ENCODE assay signal across 9 cellular contexts in the genomic region with DNA sequence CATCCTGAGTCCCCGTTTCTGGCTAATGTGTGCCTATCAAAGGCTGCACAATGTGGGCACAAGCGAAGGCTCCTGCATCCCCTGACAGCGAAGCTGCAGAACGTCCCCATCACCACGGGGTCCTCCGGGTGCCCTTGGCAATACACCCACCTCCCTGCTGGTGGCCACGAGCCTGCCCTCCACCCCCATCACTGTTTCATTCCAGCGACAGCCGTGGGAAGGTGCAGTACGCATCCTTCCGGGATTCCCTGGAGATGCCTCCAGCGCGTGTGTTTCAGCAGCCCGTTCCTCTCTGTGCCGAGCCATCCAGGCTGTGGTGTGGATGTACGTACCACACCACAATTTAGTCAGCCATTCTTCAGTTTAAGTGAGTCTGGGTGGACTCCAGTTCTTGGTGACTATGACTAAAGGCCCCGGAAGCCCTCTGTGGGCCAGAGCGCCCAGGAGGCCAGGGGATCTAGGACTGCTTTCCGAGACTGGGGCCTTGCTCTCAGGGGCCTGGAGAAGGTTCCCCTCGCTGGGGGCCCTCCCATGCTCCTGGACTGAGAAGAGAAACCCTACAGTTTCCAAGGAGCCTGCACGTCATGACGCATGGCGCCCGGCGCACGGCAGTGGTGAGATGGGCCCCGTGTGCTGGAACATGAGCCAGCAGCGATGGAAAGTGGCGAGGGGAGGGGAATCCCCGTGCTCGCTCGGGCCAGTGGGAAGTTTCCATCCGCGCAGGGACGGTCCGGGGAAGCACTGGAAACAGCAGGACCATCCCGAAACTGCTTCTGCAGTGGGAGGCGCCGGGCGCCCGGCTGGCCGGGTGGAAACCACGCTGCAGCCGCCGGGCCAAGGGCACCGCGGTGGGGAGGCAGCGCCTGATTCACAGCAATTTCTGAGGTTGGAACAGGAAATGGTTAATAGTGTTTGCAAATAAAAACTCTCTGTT. TPM values are rescaled to one million over a fixed set of nuclear protein-coding genes. Genes with fewer than 3 reads are reported as not detected.
DNase-seq lines count a peak whose midpoint lies in the region; ATAC-seq and TF ChIP-seq lines count a peak whose summit lies in the region.
"Had no signal": no experiment of that assay in that cellular context is flagged by ENCODE, and none has a peak within 500 bp of the region (broad histone marks: within the 10 kb centered on the region; RNA-seq: fewer than 3 reads in every experiment).

No MANE protein-coding gene starts in this region.

- peaks cover 61% of the 10 kb centered on the region for H3K4me1 Mint-ChIP-seq in activated CD8-positive, alpha-beta memory T cell treated with anti-CD3 and anti-CD28 coated beads, Interleukin-2, amount 10 ng/mL, durations not matched to agents 7 days and 5 days
- H3K4me1 Mint-ChIP-seq in stimulated activated naive CD8-positive, alpha-beta T cell treated with anti-CD3 and anti-CD28 coated beads, Interleukin-15, amount 100 ng/mL, for 72 hours = peaks cover 91% of the 10 kb centered on the region

- peaks cover 4% of the 10 kb centered on the region for H3F3A ChIP-seq in SK-N-SH (replicated peaks; ENCODE audit: insufficient read depth)

- H3K36me3 ChIP-seq in SK-N-SH (replicated peaks in 1 of 2; ENCODE audit: control insufficient read depth in 1 of 2, insufficient read depth in 2 of 2, low read length in 1 of 2) (no peaks in the 10 kb centered on the region), H7 (replicated peaks; ENCODE audit: control insufficient read depth, insufficient read depth, low read length) (no peaks in the 10 kb centered on the region)

- no peak for ATAC-seq in SK-N-SH treated with all-trans-retinoic acid at 6 μM for 48 hours
- ATAC-seq in activated CD8-positive, alpha-beta memory T cell treated with anti-CD3 and anti-CD28 coated beads, Interleukin-2, amount 10 ng/mL, durations not matched to agents 7 days and 5 days = peak; percentile 54
- peak; percentile 53 for ATAC-seq in stimulated activated naive CD8-positive, alpha-beta T cell treated with anti-CD3 and anti-CD28 coated beads, Interleukin-15, amount 100 ng/mL, for 72 hours
- no peak for ATAC-seq in GM21381 (IDR thresholded peaks at IDR 0.05; ENCODE audit: unreplicated experiment)
- no peak for ATAC-seq in HG02981 (IDR thresholded peaks at IDR 0.05; ENCODE audit: unreplicated experiment)
- ATAC-seq: Panc1 had no signal

- H4K20me1 ChIP-seq in SK-N-SH (ENCODE audit: insufficient read depth) = no peaks in the 10 kb centered on the region

- no peaks in the 10 kb centered on the region for H3K9me3 ChIP-seq in SK-N-SH

- no peaks in the 10 kb centered on the region for H3K9me2 ChIP-seq in SK-N-SH

- H3K79me2 ChIP-seq in SK-N-SH (ENCODE audit: insufficient read depth) = no peaks in the 10 kb centered on the region

- no peak overlapping the region for H3K4me3 ChIP-seq in SK-N-SH (ENCODE audit: low read depth in 2 of 2, low read length in 1 of 2)
- H3K4me3 ChIP-seq in H7 (ENCODE audit: insufficient read depth, low read depth, low read length) = no peak overlapping the region

- CTCF ChIA-PET in SK-N-SH (lab: Yijun Ruan, JAX) = no interaction called here
- CTCF ChIA-PET in activated CD8-positive, alpha-beta memory T cell treated with anti-CD3 and anti-CD28 coated beads, Interleukin-2, amount 10 ng/mL, durations not matched to agents 7 days and 5 days (lab: Charles Lee) = no interaction called here

- H3K4me2 ChIP-seq in SK-N-SH = no peak overlapping the region

- H3K4me3 Mint-ChIP-seq in activated CD8-positive, alpha-beta memory T cell treated with anti-CD3 and anti-CD28 coated beads, Interleukin-2, amount 10 ng/mL, durations not matched to agents 7 days and 5 days = peak overlapping the region; percentile 57
- H3K4me3 Mint-ChIP-seq in stimulated activated naive CD8-positive, alpha-beta T cell treated with anti-CD3 and anti-CD28 coated beads, Interleukin-15, amount 100 ng/mL, for 72 hours = peak overlapping the region; percentile 70 to 74

- no peak overlapping the region for H3K9ac ChIP-seq in SK-N-SH

- no peak overlapping the region for H3K27ac ChIP-seq in SK-N-SH (ENCODE audit: low read depth in 2 of 2, low read length in 1 of 2)

- DNase-seq in SK-N-SH = peak; percentile 27
- DNase-seq in activated CD8-positive, alpha-beta memory T cell treated with anti-CD3 and anti-CD28 coated beads, Interleukin-2, amount 10 ng/mL, durations not matched to agents 7 days and 5 days = peak; percentile 73
- DNase-seq in kidney tubule cell (ENCODE audit: low spot score) = peak; percentile 46
- DNase-seq in stimulated activated naive CD8-positive, alpha-beta T cell treated with anti-CD3 and anti-CD28 coated beads, Interleukin-15, amount 100 ng/mL, for 72 hours = peak in 1 of 2 donors; percentile 75
- DNase-seq in H7 = no peak

- peaks cover 0 to 5% of the 10 kb centered on the region in 2 experiments; a peak in 1 of 4 replicates for H3K4me1 ChIP-seq in SK-N-SH (ENCODE audit: control insufficient read depth in 1 of 2, insufficient read depth in 2 of 2, low read depth in 1 of 2, low read length in 1 of 2)

- 72% methylated on average over 26 of the region's 48 CpGs for WGBS in SK-N-SH (ENCODE audit: low lambda C conversion rate)

- no peak overlapping the region for H2AFZ ChIP-seq in SK-N-SH (ENCODE audit: low read depth)

- TF ChIP-seq CTCF in SK-N-SH (IDR thresholded peaks at IDR 0.05) = no peak

- peaks cover 39% of the 10 kb centered on the region for H3K27me3 Mint-ChIP-seq in activated CD8-positive, alpha-beta memory T cell treated with anti-CD3 and anti-CD28 coated beads, Interleukin-2, amount 10 ng/mL, durations not matched to agents 7 days and 5 days
- peaks cover 34% of the 10 kb centered on the region for H3K27me3 Mint-ChIP-seq in stimulated activated naive CD8-positive, alpha-beta T cell treated with anti-CD3 and anti-CD28 coated beads, Interleukin-15, amount 100 ng/mL, for 72 hours

- peak overlapping the region; percentile 60 for H3K27ac Mint-ChIP-seq in activated CD8-positive, alpha-beta memory T cell treated with anti-CD3 and anti-CD28 coated beads, Interleukin-2, amount 10 ng/mL, durations not matched to agents 7 days and 5 days
- H3K27ac Mint-ChIP-seq in stimulated activated naive CD8-positive, alpha-beta T cell treated with anti-CD3 and anti-CD28 coated beads, Interleukin-15, amount 100 ng/mL, for 72 hours = peak overlapping the region; percentile 37 to 49

- POLR2A ChIA-PET in SK-N-SH (lab: Yijun Ruan, JAX) = no interaction called here

- H3K9me3 Mint-ChIP-seq in activated CD8-positive, alpha-beta memory T cell treated with anti-CD3 and anti-CD28 coated beads, Interleukin-2, amount 10 ng/mL, durations not matched to agents 7 days and 5 days (ENCODE audit: low read depth) = peaks cover 13% of the 10 kb centered on the region
- peaks cover 23 to 27% of the 10 kb centered on the region in 2 donors for H3K9me3 Mint-ChIP-seq in stimulated activated naive CD8-positive, alpha-beta T cell treated with anti-CD3 and anti-CD28 coated beads, Interleukin-15, amount 100 ng/mL, for 72 hours

- TF ChIP-seq RAD21 in SK-N-SH (IDR thresholded peaks at IDR 0.05; ENCODE audit: low read length) = no peak

- TF ChIP-seq EP300 in SK-N-SH (IDR thresholded peaks at IDR 0.05; ENCODE audit: borderline replicate concordance in 1 of 2, low read depth in 1 of 2, low read length in 1 of 2) = no peak

- peaks cover 10% of the 10 kb centered on the region for H3K36me3 Mint-ChIP-seq in activated CD8-positive, alpha-beta memory T cell treated with anti-CD3 and anti-CD28 coated beads, Interleukin-2, amount 10 ng/mL, durations not matched to agents 7 days and 5 days

- H3K27me3 ChIP-seq in SK-N-SH (ENCODE audit: insufficient read depth) (no peaks in the 10 kb centered on the region), H7 (ENCODE audit: control insufficient read depth, insufficient read depth, low read length) (no peaks in the 10 kb centered on the region)

TF ChIP-seq in SK-N-SH, 30 proteins besides CTCF, POLR2A, EP300 and RAD21 (continues in another document):
- TF ChIP-seq JUND (IDR thresholded peaks at IDR 0.05) = no peak
- no peak for TF ChIP-seq RFX5 (IDR thresholded peaks at IDR 0.05; ENCODE audit: low read length)
- TF ChIP-seq NRF1 (IDR thresholded peaks at IDR 0.05; ENCODE audit: low read depth, low read length) = no peak

TF ChIP-seq in SK-N-SH treated with all-trans-retinoic acid at 6 μM for 48 hours, 23 proteins besides CTCF, POLR2A, EP300 and RAD21 (continues in another document):
- TF ChIP-seq ZNF70 (CRISPR knock-in tag; IDR thresholded peaks at IDR 0.05) (no peak), ZNF8 (CRISPR knock-in tag; IDR thresholded peaks at IDR 0.05) (no peak), ZFP30 (CRISPR knock-in tag; IDR thresholded peaks at IDR 0.05) (no peak), ESRRG (CRISPR knock-in tag; IDR thresholded peaks at IDR 0.05) (no peak), ZC3H10 (CRISPR knock-in tag; IDR thresholded peaks at IDR 0.05) (no peak), TOX (CRISPR knock-in tag; IDR thresholded peaks at IDR 0.05; ENCODE audit: borderline replicate concordance) (no peak), GLIS3 (CRISPR knock-in tag; IDR thresholded peaks at IDR 0.05) (no peak), ISL1 (CRISPR knock-in tag; IDR thresholded peaks at IDR 0.05) (no peak), CSDC2 (CRISPR knock-in tag; IDR thresholded peaks at IDR 0.05) (no peak), BACH2 (CRISPR knock-in tag; IDR thresholded peaks at IDR 0.05; ENCODE audit: borderline replicate concordance) (no peak), SNAI2 (CRISPR knock-in tag; IDR thresholded peaks at IDR 0.05) (no peak), PPARA (CRISPR knock-in tag; IDR thresholded peaks at IDR 0.05; ENCODE audit: borderline replicate concordance) (no peak), OSR1 (CRISPR knock-in tag; IDR thresholded peaks at IDR 0.05) (no peak)

RNA-seq across cellular contexts. Expression of a gene that starts 4.6 kb away (rescaled TPM):
- not detected in 2 replicates for polyA plus RNA-seq in SK-N-SH (2012; rRNA removed)
- polyA plus RNA-seq in SK-N-SH (2012; cell fraction: cytosol; rRNA removed) = not detected in 2 replicates
- not detected in 2 replicates for polyA plus RNA-seq in SK-N-SH (2012; cell fraction: nucleus; rRNA removed)
- 1 to 10 TPM; 2.2 to 4.1 TPM for total RNA-seq in activated CD8-positive, alpha-beta memory T cell treated with anti-CD3 and anti-CD28 coated beads, Interleukin-2, amount 10 ng/mL, durations not matched to agents 7 days and 5 days
- 1.0 and 2.8 TPM in 2 replicates for total RNA-seq in H7 (2014; rRNA removed; shearing (Covaris generic))

RNA-seq across cellular contexts. Expression of a gene that starts 6.2 kb away (rescaled TPM):
- polyA plus RNA-seq in SK-N-SH (2012; rRNA removed) = not detected in 2 replicates
- polyA plus RNA-seq in SK-N-SH (2012; cell fraction: cytosol; rRNA removed) = not detected in 2 replicates
- not detected in 2 replicates for polyA plus RNA-seq in SK-N-SH (2012; cell fraction: nucleus; rRNA removed)
- total RNA-seq in activated CD8-positive, alpha-beta memory T cell treated with anti-CD3 and anti-CD28 coated beads, Interleukin-2, amount 10 ng/mL, durations not matched to agents 7 days and 5 days = not detected
- total RNA-seq in H7 (2014; rRNA removed; shearing (Covaris generic)) = not detected in 2 replicates

RNA-seq across cellular contexts. Expression of a gene that starts 54.3 kb away (rescaled TPM):
- polyA plus RNA-seq in SK-N-SH (2012; rRNA removed) = 0.05 TPM in 1 of 2 replicates, not detected in the other
- polyA plus RNA-seq in SK-N-SH (2012; cell fraction: cytosol; rRNA removed) = 0.03 and 0.07 TPM in 2 replicates
- polyA plus RNA-seq in SK-N-SH (2012; cell fraction: nucleus; rRNA removed) = 0.54 and 0.62 TPM in 2 replicates
- under 1 TPM in 1 of 2 experiments, not detected in 1; 0.12 TPM for total RNA-seq in activated CD8-positive, alpha-beta memory T cell treated with anti-CD3 and anti-CD28 coated beads, Interleukin-2, amount 10 ng/mL, durations not matched to agents 7 days and 5 days
- 0.41 TPM in 1 of 2 replicates, not detected in the other for total RNA-seq in H7 (2014; rRNA removed; shearing (Covaris generic))

Comparison
In these comparisons a context has a peak if more than half of its experiments do, and no peak if none do; other contexts are left out.
1. ATAC-seq: peak in activated CD8-positive, alpha-beta memory T cell treated with anti-CD3 and anti-CD28 coated beads, Interleukin-2, amount 10 ng/mL, durations not matched to agents 7 days and 5 days (single experiment) and stimulated activated naive CD8-positive, alpha-beta T cell treated with anti-CD3 and anti-CD28 coated beads, Interleukin-15, amount 100 ng/mL, for 72 hours (single experiment); none in SK-N-SH treated with all-trans-retinoic acid at 6 μM for 48 hours (single experiment), GM21381 (single experiment) and HG02981 (single experiment).